In genomic region chr11:32219320-32219719, GRCh38 we compare ENCODE assay signal across 24 cellular contexts.
DNase-seq lines count a peak whose midpoint lies in the region; ATAC-seq, FAIRE-seq and TF ChIP-seq lines count a peak whose summit lies in the region.
"Had no signal": no experiment of that assay in that cellular context is flagged by ENCODE, and none has a peak within 500 bp of the region (broad histone marks: within the 10 kb centered on the region; RNA-seq: fewer than 3 reads in every experiment).

No MANE protein-coding gene starts in this region.

- no peak for ATAC-seq in lung (ENCODE audit: insufficient read depth, low FRiP score)

- WGBS in H1 (ENCODE audit: extremely low coverage in 1 of 2, insufficient coverage in 1 of 2, insufficient read length in 1 of 2, insufficient replicate concordance in 2 of 2, low coverage in 1 of 2, low lambda C conversion rate in 2 of 2, missing lambda C conversion rate in 1 of 2), 2 experiments = 83% methylated on average over 7 of the region's 7 CpGs; no CpG with 5 or more reads in 1 of the 2 experiments
- WGBS in lung, 2 donors = 75 to 76% methylated on average over 7 of the region's 7 CpGs

- H3K79me2 ChIP-seq in H1 (ENCODE audit: control insufficient read depth in 1 of 2, insufficient read depth in 2 of 2, low read length in 2 of 2) = no peaks in the 10 kb centered on the region
- H3K79me2 ChIP-seq in osteoblast (ENCODE audit: insufficient read depth, low read length) = no peaks in the 10 kb centered on the region

- H3K23ac ChIP-seq in H1 (ENCODE audit: insufficient read length) = no peak overlapping the region

- no peak for FAIRE-seq in H1 (lab: Jason Lieb, UNC)
- FAIRE-seq: A204.1, G401.6, GM12891, GM19239 had no signal

- POLR2A ChIA-PET in H1 (lab: Charles Lee; ENCODE audit: partially characterized antibody) = no interaction called here

- no peaks in the 10 kb centered on the region for H3K4me1 ChIP-seq in H1 (replicated peaks in 1 of 4; ENCODE audit: control insufficient read depth in 3 of 4, insufficient read depth in 4 of 4, low read length in 3 of 4)
- no peaks in the 10 kb centered on the region for H3K4me1 ChIP-seq in lung (ENCODE audit: control insufficient read depth in 2 of 2, insufficient read depth in 2 of 2, low read length in 2 of 2)
- H3K4me1 ChIP-seq in osteoblast (ENCODE audit: insufficient read depth, low read length) = no peaks in the 10 kb centered on the region
- H3K4me1 ChIP-seq: BE2C, BLaER1 had no signal

- H3K27me3 ChIP-seq in H1 (replicated peaks in 1 of 4; ENCODE audit: control insufficient read depth in 3 of 4, extremely low read depth in 1 of 4, insufficient read depth in 3 of 4, low read length in 3 of 4) (no peaks in the 10 kb centered on the region), lung (ENCODE audit: control insufficient read depth, insufficient read depth) (no peaks in the 10 kb centered on the region), osteoblast (ENCODE audit: insufficient read depth, low read length) (peaks cover 9% of the 10 kb centered on the region)
- H3K27me3 ChIP-seq: BE2C, BLaER1 had no signal

- no peak for TF ChIP-seq POLR2A in H1 (IDR thresholded peaks at IDR 0.05; ENCODE audit: control extremely low read depth in 1 of 2, low read depth in 2 of 2, low read length in 2 of 2)

- no peak overlapping the region for H3K4me3 ChIP-seq in H1 (ENCODE audit: extremely low read depth in 1 of 4, insufficient read depth in 2 of 4, low read depth in 3 of 4, low read length in 4 of 4)
- H3K4me3 ChIP-seq in lung = no peak overlapping the region
- no peak overlapping the region for H3K4me3 ChIP-seq in osteoblast (ENCODE audit: insufficient read depth, low read length)
- H3K4me3 ChIP-seq: BLaER1 had no signal

- peak overlapping the region; percentile 76; the same call in 1 of the 2 replicates for H4K8ac ChIP-seq in H1 (ENCODE audit: extremely low read depth, insufficient read depth, low read length)

- no peak for TF ChIP-seq RAD21 in H1 (IDR thresholded peaks at IDR 0.05 in 1 of 2, conservative IDR thresholded peaks at IDR 0.05 in 1 of 2; ENCODE audit: low read depth in 2 of 2, low read length in 2 of 2)

- no peak overlapping the region for H2BK12ac ChIP-seq in H1 (ENCODE audit: low read depth, low read length)

- H2BK20ac ChIP-seq in H1 (ENCODE audit: low read length) = no peak overlapping the region

- no peak overlapping the region for H4K5ac ChIP-seq in H1 (ENCODE audit: insufficient read length, low read depth, low read length)

- no peaks in the 10 kb centered on the region for H3K36me3 ChIP-seq in H1 (ENCODE audit: control insufficient read depth in 2 of 4, insufficient read depth in 4 of 4, low read length in 3 of 4)
- no peaks in the 10 kb centered on the region for H3K36me3 ChIP-seq in lung (ENCODE audit: control insufficient read depth in 2 of 2, insufficient read depth in 2 of 2, low read length in 2 of 2)
- H3K36me3 ChIP-seq in osteoblast (ENCODE audit: insufficient read depth, low read length) = no peaks in the 10 kb centered on the region
- H3K36me3 ChIP-seq: BE2C, BLaER1 had no signal

- H3K14ac ChIP-seq in H1 (ENCODE audit: insufficient read length) = no peak overlapping the region

- no peaks in the 10 kb centered on the region for H3K23me2 ChIP-seq in H1 (ENCODE audit: low read depth, low read length)

- H2BK120ac ChIP-seq in H1 (replicated peaks; ENCODE audit: low read depth, low read length) = no peak overlapping the region

- H3K56ac ChIP-seq in H1 (replicated peaks; ENCODE audit: insufficient read length, low read depth, low read length) = no peak overlapping the region

- H3K27ac ChIP-seq in H1 (ENCODE audit: low read depth, low read length) (no peak overlapping the region), lung (ENCODE audit: low read depth in 1 of 2, low read length in 1 of 2) (no peak overlapping the region), osteoblast (ENCODE audit: low read depth, low read length) (no peak overlapping the region)
- H3K27ac ChIP-seq: BLaER1 had no signal

- H4K20me1 ChIP-seq in H1 (replicated peaks in 1 of 2; ENCODE audit: control insufficient read depth in 1 of 2, insufficient read depth in 2 of 2, low read length in 2 of 2) (no peaks in the 10 kb centered on the region), osteoblast (ENCODE audit: insufficient read depth, low read length) (no peaks in the 10 kb centered on the region)
- H4K20me1 ChIP-seq: BLaER1 had no signal

- TF ChIP-seq CTCF in H1 (IDR thresholded peaks at IDR 0.05; ENCODE audit: control extremely low read depth in 1 of 3, insufficient read depth in 1 of 3, low read depth in 1 of 3, low read length in 3 of 3) = no peak
- no peak for TF ChIP-seq CTCF in lung (IDR thresholded peaks at IDR 0.05; ENCODE audit: control extremely low read depth, extremely low read depth)
- TF ChIP-seq CTCF in osteoblast (IDR thresholded peaks at IDR 0.05; ENCODE audit: extremely low read depth, low read depth, low read length) = no peak

- H4K91ac ChIP-seq in H1 (replicated peaks; ENCODE audit: insufficient read length, low read length) = no peak overlapping the region

- no peak overlapping the region for H3K9ac ChIP-seq in H1 (replicated peaks in 1 of 4; ENCODE audit: extremely low read depth in 1 of 4, low read depth in 3 of 4, low read length in 3 of 4)
- H3K9ac ChIP-seq: BLaER1 had no signal

- H3K4ac ChIP-seq in H1 (replicated peaks; ENCODE audit: insufficient read length, low read depth, low read length) = no peak overlapping the region

- no peak overlapping the region for H2AK5ac ChIP-seq in H1 (ENCODE audit: low read depth, low read length)

- no peak overlapping the region for H2BK5ac ChIP-seq in H1 (ENCODE audit: low read depth, low read length)

- no peak for TF ChIP-seq EP300 in H1 (IDR thresholded peaks at IDR 0.05; ENCODE audit: borderline replicate concordance in 1 of 2, low read depth in 2 of 2, low read length in 2 of 2)

- CTCF ChIA-PET in H1 (lab: Charles Lee; ENCODE audit: partially characterized antibody) = interaction anchor here (0.8 to 3.8 kb wide), 3 partner anchors 12 to 89 kb away, joined by 3 to 27 read pairs (median 4); no protein-coding TSS in a partner anchor

- no peak overlapping the region for H2AFZ ChIP-seq in H1 (ENCODE audit: low read length)
- H2AFZ ChIP-seq in osteoblast (ENCODE audit: low read length) = no peak overlapping the region

- H3K9me3 ChIP-seq in H1 (ENCODE audit: insufficient read depth in 2 of 2, low read depth in 1 of 2, low read length in 1 of 2) (no peaks in the 10 kb centered on the region), lung (ENCODE audit: control insufficient read depth in 2 of 2, insufficient read depth in 1 of 2, low read length in 1 of 2) (no peaks in the 10 kb centered on the region), osteoblast (ENCODE audit: low read depth, low read length) (no peaks in the 10 kb centered on the region)
- H3K9me3 ChIP-seq: BE2C, BLaER1 had no signal

- no peaks in the 10 kb centered on the region for H3K79me1 ChIP-seq in H1 (ENCODE audit: low read depth, low read length)

- H3K4me2 ChIP-seq in H1 (ENCODE audit: insufficient read depth in 1 of 2, low read depth in 2 of 2, low read length in 2 of 2) (no peak overlapping the region), osteoblast (ENCODE audit: insufficient read depth, low read length) (no peak overlapping the region)
- H3K4me2 ChIP-seq: BLaER1 had no signal

- no peak overlapping the region for H3K18ac ChIP-seq in H1 (ENCODE audit: extremely low read depth, low read length)

- DNase-seq in H1 (ENCODE audit: low read depth in 1 of 2, low spot score in 2 of 2) = no peak
- DNase-seq in lung (ENCODE audit: low spot score) = peak; percentile 26
- no peak for DNase-seq in osteoblast (ENCODE audit: insufficient read length, low spot score, missing footprints)
- no peak for DNase-seq in EL
- no peak for DNase-seq in RPMI8226
- DNase-seq: 8988T; ACHN; BE2C; C1 segment of cervical spinal cord; CD4-positive, alpha-beta memory T cell; CD4-positive, CD25-positive, alpha-beta regulatory T cell; CD8-positive, alpha-beta memory T cell; COR-L47; DMS 273 treated with DMSO at 0.1 percent for 48 hours; DMS153; DMS53; DMS79; DND-41; GF-D8 had no signal

- no peak overlapping the region for H2BK15ac ChIP-seq in H1 (ENCODE audit: low read length)

TF ChIP-seq in H1, 55 proteins besides CTCF, POLR2A, EP300 and RAD21:
- TF ChIP-seq SRF (IDR thresholded peaks at IDR 0.05; ENCODE audit: low read depth, low read length) (no peak), MAX (IDR thresholded peaks at IDR 0.05) (no peak), CTBP2 (IDR thresholded peaks at IDR 0.05; ENCODE audit: borderline replicate concordance, insufficient read depth, insufficient read length, low read length) (no peak), ASH2L (IDR thresholded peaks at IDR 0.05; ENCODE audit: low read length) (no peak), TEAD4 (IDR thresholded peaks at IDR 0.05; ENCODE audit: low read depth, low read length) (no peak), EZH2 (IDR thresholded peaks at IDR 0.05; ENCODE audit: low read depth, low read length, severe bottlenecking) (no peak), CREB1 (IDR thresholded peaks at IDR 0.05) (no peak)
